ENCODE assay signal across 1 cellular context in genomic region chr22:30485362-30485988, GRCh38.
TF ChIP-seq lines count a peak whose summit lies in the region.

No MANE protein-coding gene starts in this region.

TF ChIP-seq in GM23338, 12 proteins besides CTCF, POLR2A, EP300 and RAD21:
- TF ChIP-seq, protein P1, sequence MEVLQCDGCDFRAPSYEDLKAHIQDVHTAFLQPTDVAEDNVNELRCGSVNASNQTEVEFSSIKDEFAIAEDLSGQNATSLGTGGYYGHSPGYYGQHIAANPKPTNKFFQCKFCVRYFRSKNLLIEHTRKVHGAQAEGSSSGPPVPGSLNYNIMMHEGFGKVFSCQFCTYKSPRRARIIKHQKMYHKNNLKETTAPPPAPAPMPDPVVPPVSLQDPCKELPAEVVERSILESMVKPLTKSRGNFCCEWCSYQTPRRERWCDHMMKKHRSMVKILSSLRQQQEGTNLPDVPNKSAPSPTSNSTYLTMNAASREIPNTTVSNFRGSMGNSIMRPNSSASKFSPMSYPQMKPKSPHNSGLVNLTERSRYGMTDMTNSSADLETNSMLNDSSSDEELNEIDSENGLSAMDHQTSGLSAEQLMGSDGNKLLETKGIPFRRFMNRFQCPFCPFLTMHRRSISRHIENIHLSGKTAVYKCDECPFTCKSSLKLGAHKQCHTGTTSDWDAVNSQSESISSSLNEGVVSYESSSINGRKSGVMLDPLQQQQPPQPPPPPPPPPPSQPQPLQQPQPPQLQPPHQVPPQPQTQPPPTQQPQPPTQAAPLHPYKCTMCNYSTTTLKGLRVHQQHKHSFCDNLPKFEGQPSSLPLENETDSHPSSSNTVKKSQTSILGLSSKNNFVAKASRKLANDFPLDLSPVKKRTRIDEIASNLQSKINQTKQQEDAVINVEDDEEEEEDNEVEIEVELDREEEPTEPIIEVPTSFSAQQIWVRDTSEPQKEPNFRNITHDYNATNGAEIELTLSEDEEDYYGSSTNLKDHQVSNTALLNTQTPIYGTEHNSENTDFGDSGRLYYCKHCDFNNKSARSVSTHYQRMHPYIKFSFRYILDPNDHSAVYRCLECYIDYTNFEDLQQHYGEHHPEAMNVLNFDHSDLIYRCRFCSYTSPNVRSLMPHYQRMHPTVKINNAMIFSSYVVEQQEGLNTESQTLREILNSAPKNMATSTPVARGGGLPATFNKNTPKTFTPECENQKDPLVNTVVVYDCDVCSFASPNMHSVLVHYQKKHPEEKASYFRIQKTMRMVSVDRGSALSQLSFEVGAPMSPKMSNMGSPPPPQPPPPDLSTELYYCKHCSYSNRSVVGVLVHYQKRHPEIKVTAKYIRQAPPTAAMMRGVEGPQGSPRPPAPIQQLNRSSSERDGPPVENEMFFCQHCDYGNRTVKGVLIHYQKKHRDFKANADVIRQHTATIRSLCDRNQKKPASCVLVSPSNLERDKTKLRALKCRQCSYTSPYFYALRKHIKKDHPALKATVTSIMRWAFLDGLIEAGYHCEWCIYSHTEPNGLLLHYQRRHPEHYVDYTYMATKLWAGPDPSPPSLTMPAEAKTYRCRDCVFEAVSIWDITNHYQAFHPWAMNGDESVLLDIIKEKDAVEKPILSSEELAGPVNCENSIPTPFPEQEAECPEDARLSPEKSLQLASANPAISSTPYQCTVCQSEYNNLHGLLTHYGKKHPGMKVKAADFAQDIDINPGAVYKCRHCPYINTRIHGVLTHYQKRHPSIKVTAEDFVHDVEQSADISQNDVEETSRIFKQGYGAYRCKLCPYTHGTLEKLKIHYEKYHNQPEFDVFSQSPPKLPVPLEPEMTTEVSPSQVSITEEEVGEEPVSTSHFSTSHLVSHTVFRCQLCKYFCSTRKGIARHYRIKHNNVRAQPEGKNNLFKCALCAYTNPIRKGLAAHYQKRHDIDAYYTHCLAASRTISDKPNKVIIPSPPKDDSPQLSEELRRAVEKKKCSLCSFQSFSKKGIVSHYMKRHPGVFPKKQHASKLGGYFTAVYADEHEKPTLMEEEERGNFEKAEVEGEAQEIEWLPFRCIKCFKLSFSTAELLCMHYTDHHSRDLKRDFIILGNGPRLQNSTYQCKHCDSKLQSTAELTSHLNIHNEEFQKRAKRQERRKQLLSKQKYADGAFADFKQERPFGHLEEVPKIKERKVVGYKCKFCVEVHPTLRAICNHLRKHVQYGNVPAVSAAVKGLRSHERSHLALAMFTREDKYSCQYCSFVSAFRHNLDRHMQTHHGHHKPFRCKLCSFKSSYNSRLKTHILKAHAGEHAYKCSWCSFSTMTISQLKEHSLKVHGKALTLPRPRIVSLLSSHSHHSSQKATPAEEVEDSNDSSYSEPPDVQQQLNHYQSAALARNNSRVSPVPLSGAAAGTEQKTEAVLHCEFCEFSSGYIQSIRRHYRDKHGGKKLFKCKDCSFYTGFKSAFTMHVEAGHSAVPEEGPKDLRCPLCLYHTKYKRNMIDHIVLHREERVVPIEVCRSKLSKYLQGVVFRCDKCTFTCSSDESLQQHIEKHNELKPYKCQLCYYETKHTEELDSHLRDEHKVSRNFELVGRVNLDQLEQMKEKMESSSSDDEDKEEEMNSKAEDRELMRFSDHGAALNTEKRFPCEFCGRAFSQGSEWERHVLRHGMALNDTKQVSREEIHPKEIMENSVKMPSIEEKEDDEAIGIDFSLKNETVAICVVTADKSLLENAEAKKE (CRISPR knock-in tag; IDR thresholded peaks at IDR 0.05): no peak
- TF ChIP-seq STAT1 (IDR thresholded peaks at IDR 0.05; ENCODE audit: unreplicated experiment) (no peak), EZH2phosphoT487 (IDR thresholded peaks at IDR 0.05; ENCODE audit: unreplicated experiment) (no peak), REST (IDR thresholded peaks at IDR 0.05; ENCODE audit: unreplicated experiment) (no peak), ZNF114 (CRISPR knock-in tag; IDR thresholded peaks at IDR 0.05) (no peak), ZNF331 (CRISPR knock-in tag; IDR thresholded peaks at IDR 0.05; ENCODE audit: low read depth) (no peak), JUNB (IDR thresholded peaks at IDR 0.05; ENCODE audit: unreplicated experiment) (no peak), CREB1 (CRISPR knock-in tag; IDR thresholded peaks at IDR 0.05; ENCODE audit: low read depth) (no peak)
